Comparison of ENCODE assay signal across 9 cellular contexts in genomic region chr6:51098246-51098645, GRCh38.
"Had no signal": no experiment of that assay in that cellular context is flagged by ENCODE, and none has a peak within 500 bp of the region (broad histone marks: within the 10 kb centered on the region; RNA-seq: fewer than 3 reads in every experiment).

No MANE protein-coding gene starts in this region.

- DNase-seq: GM23248, GOT3, H7, HFFc6, IMR-90, KBM-7 had no signal

- H3K4me3 Mint-ChIP-seq: HFFc6 had no signal

- FAIRE-seq: HTR-8/SVneo had no signal

- H3K9ac ChIP-seq: GM23248 had no signal

- ATAC-seq: HCT116 had no signal

- H3K36me3 ChIP-seq: HAP-1 had no signal

- H2AFZ ChIP-seq: GM23248 had no signal

- H3K4me3 ChIP-seq: GM23248, HAP-1 had no signal

- H3K4me1 ChIP-seq: HAP-1 had no signal

- H3K27ac Mint-ChIP-seq: HFFc6 had no signal

- H3K9me3 ChIP-seq: HAP-1 had no signal

- H3K27ac ChIP-seq: GM23248 had no signal
